ENCODE assay signal across 9 cellular contexts in genomic region chr1:37765937-37766664, GRCh38. TPM values are rescaled to one million over a fixed set of nuclear protein-coding genes. Genes with fewer than 3 reads are reported as not detected.
DNase-seq lines count a peak whose midpoint lies in the region; ATAC-seq, FAIRE-seq and TF ChIP-seq lines count a peak whose summit lies in the region.
"Had no signal": no experiment of that assay in that cellular context is flagged by ENCODE, and none has a peak within 500 bp of the region (broad histone marks: within the 10 kb centered on the region; RNA-seq: fewer than 3 reads in every experiment).

No MANE protein-coding gene starts in this region.

- 4% methylated on average over 27 of the region's 27 CpGs for WGBS in K562 (ENCODE audit: insufficient coverage, low coverage, missing lambda C conversion rate)

- H2AFZ ChIP-seq in K562 (ENCODE audit: low read depth, low read length): no peak overlapping the region

- no peaks in the 10 kb centered on the region for H3K9me3 ChIP-seq in K562 (replicated peaks; ENCODE audit: control insufficient read depth, insufficient read depth, low read depth, low read length)

- H3K9me3 Mint-ChIP-seq in activated CD8-positive, alpha-beta memory T cell treated with anti-CD3 and anti-CD28 coated beads, Interleukin-2, amount 10 ng/mL, durations not matched to agents 7 days and 5 days (ENCODE audit: low read depth): no peaks in the 10 kb centered on the region

- no peak overlapping the region for H3K4me3 Mint-ChIP-seq in activated CD8-positive, alpha-beta memory T cell treated with anti-CD3 and anti-CD28 coated beads, Interleukin-2, amount 10 ng/mL, durations not matched to agents 7 days and 5 days

- no peaks in the 10 kb centered on the region for H3K36me3 ChIP-seq in K562 (ENCODE audit: control insufficient read depth, insufficient read depth, low read length)

- no peaks in the 10 kb centered on the region for H3K9me1 ChIP-seq in K562 (ENCODE audit: control insufficient read depth, insufficient read depth, low read length)

- CTCF ChIA-PET in activated CD8-positive, alpha-beta memory T cell treated with anti-CD3 and anti-CD28 coated beads, Interleukin-2, amount 10 ng/mL, durations not matched to agents 7 days and 5 days (lab: Charles Lee): interaction anchor here (1.0 kb wide), 1 partner anchor 27 kb away, joined by 3 read pairs; no protein-coding TSS in a partner anchor
- CTCF ChIA-PET in K562 (lab: Yijun Ruan, JAX; ENCODE audit: low intra/inter-chr PET ratio): interaction anchor here (0.5 kb wide), 1 partner anchor 163 kb away, joined by 3 read pairs; no protein-coding TSS in a partner anchor

- H3K27ac ChIP-seq in K562 (ENCODE audit: extremely low read depth, low read depth, low read length): no peak overlapping the region

- H3K27me3 ChIP-seq in K562 (ENCODE audit: control insufficient read depth in 2 of 2, insufficient read depth in 2 of 2, low read length in 2 of 2): peaks cover 34 to 41% of the 10 kb centered on the region in 2 experiments

- peak overlapping the region in 1 of 2 experiments; percentile 37; a peak in 1 of 4 replicates for H3K9ac ChIP-seq in K562 (ENCODE audit: insufficient read depth in 1 of 2, low read depth in 2 of 2, low read length in 2 of 2)

- peaks cover 5% of the 10 kb centered on the region for H3K4me1 Mint-ChIP-seq in activated CD8-positive, alpha-beta memory T cell treated with anti-CD3 and anti-CD28 coated beads, Interleukin-2, amount 10 ng/mL, durations not matched to agents 7 days and 5 days

- H3K4me2 ChIP-seq in K562 (ENCODE audit: insufficient read depth, low read length): peak overlapping the region; percentile 6; the same call in 1 of the 2 replicates

- H3K4me3 ChIP-seq in K562: no peak overlapping the region

- H3K4me1 ChIP-seq in K562 (replicated peaks in 1 of 2; ENCODE audit: control insufficient read depth in 2 of 2, insufficient read depth in 2 of 2, low read length in 2 of 2): peaks cover 0 to 34% of the 10 kb centered on the region in 2 experiments; a peak in 3 of 5 replicates

- no peak overlapping the region for H3K27ac Mint-ChIP-seq in activated CD8-positive, alpha-beta memory T cell treated with anti-CD3 and anti-CD28 coated beads, Interleukin-2, amount 10 ng/mL, durations not matched to agents 7 days and 5 days

- TF ChIP-seq POLR2A in K562 (conservative IDR thresholded peaks at IDR 0.05) (no peak), GM18505 (IDR thresholded peaks at IDR 0.05; ENCODE audit: borderline replicate concordance, extremely low read depth, insufficient read depth, insufficient read length) (no peak)

- no peaks in the 10 kb centered on the region for H3K36me3 Mint-ChIP-seq in activated CD8-positive, alpha-beta memory T cell treated with anti-CD3 and anti-CD28 coated beads, Interleukin-2, amount 10 ng/mL, durations not matched to agents 7 days and 5 days

- in situ Hi-C loops in K562 (cut with MboI): no loop called here

- no TSS peak for BruUV-seq in K562 (replicated peaks; lab: Mats Ljungman, UMichigan)

- peak; percentile 67 for DNase-seq in activated CD8-positive, alpha-beta memory T cell treated with anti-CD3 and anti-CD28 coated beads, Interleukin-2, amount 50 U/mL, for 48 hours
- DNase-seq in activated CD8-positive, alpha-beta memory T cell treated with anti-CD3 and anti-CD28 coated beads, Interleukin-2, amount 10 ng/mL, durations not matched to agents 7 days and 5 days: no peak
- DNase-seq in NCI-H510A treated with DMSO at 0.1 percent for 48 hours (lab: John Stamatoyannopoulos, UW) (peak; percentile 100), K562 (ENCODE audit: extremely low read depth in 1 of 4, low spot score in 3 of 4) (peak; percentile 43 to 64 (median 58))
- peak; percentile 62 for DNase-seq in stimulated activated CD8-positive, alpha-beta memory T cell treated with anti-CD3 and anti-CD28 coated beads, Interleukin-4, amount 100 ng/mL, for 48 hours
- DNase-seq: aorta had no signal

- POLR2A ChIA-PET in K562 (lab: Yijun Ruan, JAX): interaction anchor here (0.5 to 1.7 kb wide), 6 partner anchors 9 to 234 kb away, joined by 3 to 6 read pairs (median 3); a partner anchor contains a TSS

- H4K20me1 ChIP-seq in K562 (replicated peaks; ENCODE audit: control insufficient read depth, insufficient read depth, low read length): peaks cover 11% of the 10 kb centered on the region

- peak in 1 of 2 experiments; percentile 59; a peak in 2 of 4 replicates for TF ChIP-seq RAD21 in K562 (CRISPR knock-in tag; conservative IDR thresholded peaks at IDR 0.05 in 1 of 2, IDR thresholded peaks at IDR 0.05 in 1 of 2)

- H3K27me3 Mint-ChIP-seq in activated CD8-positive, alpha-beta memory T cell treated with anti-CD3 and anti-CD28 coated beads, Interleukin-2, amount 10 ng/mL, durations not matched to agents 7 days and 5 days: peaks cover 78% of the 10 kb centered on the region

- peak; percentile 56 to 62 (median 61) for TF ChIP-seq CTCF in K562 (IDR thresholded peaks at IDR 0.05 in 2 of 3, conservative IDR thresholded peaks at IDR 0.05 in 1 of 3; ENCODE audit: insufficient read depth in 2 of 3, low read depth in 1 of 3, low read length in 3 of 3)

- no peak for TF ChIP-seq EP300 in K562 (IDR thresholded peaks at IDR 0.05; ENCODE audit: low read length)

- intact Hi-C loops in K562 (cut with micrococcal nuclease): loop anchor here (10.0 kb wide), 1 partner anchor 161 kb away; no protein-coding TSS in a partner anchor

- no peak for ATAC-seq in activated CD8-positive, alpha-beta memory T cell treated with anti-CD3 and anti-CD28 coated beads, Interleukin-2, amount 10 ng/mL, durations not matched to agents 7 days and 5 days
- peak; percentile 85 for ATAC-seq in K562
- ATAC-seq in HG03039 (IDR thresholded peaks at IDR 0.05; ENCODE audit: unreplicated experiment): no peak
- no peak for ATAC-seq in GM18505 (IDR thresholded peaks at IDR 0.05; ENCODE audit: unreplicated experiment)
- no peak for ATAC-seq in GM19452 (IDR thresholded peaks at IDR 0.05; ENCODE audit: unreplicated experiment)

- H3K79me2 ChIP-seq in K562 (ENCODE audit: control insufficient read depth, insufficient read depth, low read length): no peaks in the 10 kb centered on the region

- peak; percentile 64 for FAIRE-seq in K562 (lab: Jason Lieb, UNC)

RNA-seq across cellular contexts. Expression of gene EPHA10, which starts 1.2 kb away (rescaled TPM):
- not detected for total RNA-seq in activated CD8-positive, alpha-beta memory T cell treated with anti-CD3 and anti-CD28 coated beads, Interleukin-2, amount 10 ng/mL, durations not matched to agents 7 days and 5 days
- total RNA-seq in K562 (2011; cell fraction: chromatin; rRNA removed; ENCODE audit: low replicate concordance): not detected in 2 replicates
- total RNA-seq in K562 (2011; cell fraction: nucleolus; rRNA removed): not detected in 2 replicates
- total RNA-seq in K562 (2011; cell fraction: nucleoplasm; rRNA removed): not detected in 2 replicates
- not detected in 2 replicates for total RNA-seq in K562 (2014; rRNA removed)
- total RNA-seq in K562 (2014; rRNA removed; fragmentation: Illumina TruSeq; extraction: Trizol): not detected in 2 replicates
- not detected in 2 replicates for total RNA-seq in K562 (2015; rRNA removed; fragmentation: Illumina TruSeq; extraction: Trizol)
- total RNA-seq in K562 (2021): 0.02 TPM in 1 of 2 replicates, not detected in the other
- polyA plus RNA-seq in K562 (2011; rRNA removed): not detected in 2 replicates
- polyA plus RNA-seq in K562 (2011; cell fraction: cytosol; rRNA removed): not detected in 2 replicates
- polyA plus RNA-seq in K562 (2011; cell fraction: nucleus; rRNA removed): 0.04 TPM in 1 of 2 replicates, not detected in the other
- polyA plus RNA-seq in K562 (2012): 0.07 and 0.08 TPM in 2 replicates
- polyA plus RNA-seq in K562 (2014; fragmentation: Illumina TruSeq; extraction: Trizol): not detected in 2 replicates
- polyA plus RNA-seq in K562 (2014; fragmentation: Nextera tagmentation; extraction: Ambion mirVana): under 1 TPM in 1 of 2 experiments, not detected in 1; 0.03 TPM
- not detected in 2 replicates for polyA plus RNA-seq in K562 (2014; rRNA removed)
- not detected in 2 replicates for polyA minus RNA-seq in K562 (2011; rRNA and poly(A)+ RNA removed)
- not detected in 2 replicates for polyA minus RNA-seq in K562 (2011; cell fraction: cytosol; rRNA and poly(A)+ RNA removed)
- not detected in 2 replicates for polyA minus RNA-seq in K562 (2011; cell fraction: nucleus; rRNA and poly(A)+ RNA removed)

RNA-seq across cellular contexts. Expression of gene MANEAL, which starts 27.5 kb away (rescaled TPM):
- total RNA-seq in activated CD8-positive, alpha-beta memory T cell treated with anti-CD3 and anti-CD28 coated beads, Interleukin-2, amount 10 ng/mL, durations not matched to agents 7 days and 5 days: 1 to 10 TPM; 2.6 to 4.5 TPM
- 1.1 and 3.1 TPM in 2 replicates for total RNA-seq in K562 (2011; cell fraction: chromatin; rRNA removed; ENCODE audit: low replicate concordance)
- 3.7 and 4.5 TPM in 2 replicates for total RNA-seq in K562 (2011; cell fraction: nucleolus; rRNA removed)
- 3.5 and 3.7 TPM in 2 replicates for total RNA-seq in K562 (2011; cell fraction: nucleoplasm; rRNA removed)
- total RNA-seq in K562 (2014; rRNA removed) (1.2 and 2.7 TPM in 2 replicates), K562 (2014; rRNA removed; fragmentation: Illumina TruSeq; extraction: Trizol) (1.1 TPM in 2 replicates), K562 (2015; rRNA removed; fragmentation: Illumina TruSeq; extraction: Trizol) (2.0 and 2.1 TPM in 2 replicates), K562 (2021) (2.0 and 2.2 TPM in 2 replicates)
- polyA plus RNA-seq in K562 (2011; rRNA removed) (1.0 and 3.2 TPM in 2 replicates), K562 (2014; fragmentation: Illumina TruSeq; extraction: Trizol) (1.6 and 1.9 TPM in 2 replicates), K562 (2014; fragmentation: Nextera tagmentation; extraction: Ambion mirVana) (under 1 TPM; 0.37 to 0.59 TPM), K562 (2014; rRNA removed) (0.95 and 1.00 TPM in 2 replicates)
- polyA plus RNA-seq in K562 (2011; cell fraction: cytosol; rRNA removed): 2.0 and 5.7 TPM in 2 replicates
- 0.65 and 2.1 TPM in 2 replicates for polyA plus RNA-seq in K562 (2011; cell fraction: nucleus; rRNA removed)
- polyA plus RNA-seq in K562 (2012): 1.1 and 2.3 TPM in 2 replicates
- 0.69 and 2.1 TPM in 2 replicates for polyA minus RNA-seq in K562 (2011; rRNA and poly(A)+ RNA removed)
- 2.5 and 4.6 TPM in 2 replicates for polyA minus RNA-seq in K562 (2011; cell fraction: cytosol; rRNA and poly(A)+ RNA removed)
- polyA minus RNA-seq in K562 (2011; cell fraction: nucleus; rRNA and poly(A)+ RNA removed): 0.44 and 0.81 TPM in 2 replicates

RNA-seq across cellular contexts. Expression of gene C1orf122, which starts 41.5 kb away (rescaled TPM):
- 10 to 100 TPM; 19.8 to 21.9 TPM for total RNA-seq in activated CD8-positive, alpha-beta memory T cell treated with anti-CD3 and anti-CD28 coated beads, Interleukin-2, amount 10 ng/mL, durations not matched to agents 7 days and 5 days
- 2.4 and 6.3 TPM in 2 replicates for total RNA-seq in K562 (2011; cell fraction: chromatin; rRNA removed; ENCODE audit: low replicate concordance)
- 12.6 and 15.3 TPM in 2 replicates for total RNA-seq in K562 (2011; cell fraction: nucleolus; rRNA removed)
- total RNA-seq in K562 (2011; cell fraction: nucleoplasm; rRNA removed): 6.2 and 7.9 TPM in 2 replicates
- total RNA-seq in K562 (2014; rRNA removed): 70.9 and 85.3 TPM in 2 replicates
- total RNA-seq in K562 (2014; rRNA removed; fragmentation: Illumina TruSeq; extraction: Trizol): 11.2 TPM in 2 replicates
- 18.6 and 22.0 TPM in 2 replicates for total RNA-seq in K562 (2015; rRNA removed; fragmentation: Illumina TruSeq; extraction: Trizol)
- total RNA-seq in K562 (2021): 51.5 and 52.5 TPM in 2 replicates
- polyA plus RNA-seq in K562 (2011; rRNA removed): 17.3 and 20.7 TPM in 2 replicates
- 18.1 and 59.5 TPM in 2 replicates for polyA plus RNA-seq in K562 (2011; cell fraction: cytosol; rRNA removed)
- 20.9 and 26.5 TPM in 2 replicates for polyA plus RNA-seq in K562 (2011; cell fraction: nucleus; rRNA removed)
- 19.8 and 25.5 TPM in 2 replicates for polyA plus RNA-seq in K562 (2012)
- polyA plus RNA-seq in K562 (2014; fragmentation: Illumina TruSeq; extraction: Trizol): 8.5 and 12.4 TPM in 2 replicates
- 1 to 10 TPM; 3.6 to 5.2 TPM for polyA plus RNA-seq in K562 (2014; fragmentation: Nextera tagmentation; extraction: Ambion mirVana)
- polyA plus RNA-seq in K562 (2014; rRNA removed): 47.9 and 58.3 TPM in 2 replicates
- 2.0 and 2.6 TPM in 2 replicates for polyA minus RNA-seq in K562 (2011; rRNA and poly(A)+ RNA removed)
- 5.5 and 5.9 TPM in 2 replicates for polyA minus RNA-seq in K562 (2011; cell fraction: cytosol; rRNA and poly(A)+ RNA removed)
- 4.3 and 5.7 TPM in 2 replicates for polyA minus RNA-seq in K562 (2011; cell fraction: nucleus; rRNA and poly(A)+ RNA removed)

RNA-seq across cellular contexts. Expression of gene YRDC, which starts 41.9 kb away (rescaled TPM):
- total RNA-seq in activated CD8-positive, alpha-beta memory T cell treated with anti-CD3 and anti-CD28 coated beads, Interleukin-2, amount 10 ng/mL, durations not matched to agents 7 days and 5 days: 10 to 100 TPM; 16.4 to 28.6 TPM
- 10.5 and 18.9 TPM in 2 replicates for total RNA-seq in K562 (2011; cell fraction: chromatin; rRNA removed; ENCODE audit: low replicate concordance)
- total RNA-seq in K562 (2011; cell fraction: nucleolus; rRNA removed): 20.5 and 22.2 TPM in 2 replicates
- total RNA-seq in K562 (2011; cell fraction: nucleoplasm; rRNA removed): 21.0 and 24.2 TPM in 2 replicates
- 58.5 and 65.1 TPM in 2 replicates for total RNA-seq in K562 (2014; rRNA removed)
- 47.2 and 51.0 TPM in 2 replicates for total RNA-seq in K562 (2014; rRNA removed; fragmentation: Illumina TruSeq; extraction: Trizol)
- 34.1 and 34.2 TPM in 2 replicates for total RNA-seq in K562 (2015; rRNA removed; fragmentation: Illumina TruSeq; extraction: Trizol)
- 57.2 and 60.1 TPM in 2 replicates for total RNA-seq in K562 (2021)
- 49.8 and 56.0 TPM in 2 replicates for polyA plus RNA-seq in K562 (2011; rRNA removed)
- 48.6 and 49.6 TPM in 2 replicates for polyA plus RNA-seq in K562 (2011; cell fraction: cytosol; rRNA removed)
- polyA plus RNA-seq in K562 (2011; cell fraction: nucleus; rRNA removed): 18.8 and 19.7 TPM in 2 replicates
- polyA plus RNA-seq in K562 (2012): 32.7 and 40.3 TPM in 2 replicates
- polyA plus RNA-seq in K562 (2014; fragmentation: Illumina TruSeq; extraction: Trizol): 40.2 and 44.8 TPM in 2 replicates
- polyA plus RNA-seq in K562 (2014; fragmentation: Nextera tagmentation; extraction: Ambion mirVana): 10 to 100 TPM; 11.1 to 16.7 TPM
- polyA plus RNA-seq in K562 (2014; rRNA removed): 54.4 and 58.9 TPM in 2 replicates
- polyA minus RNA-seq in K562 (2011; rRNA and poly(A)+ RNA removed): 25.0 and 26.0 TPM in 2 replicates
- 19.2 and 24.3 TPM in 2 replicates for polyA minus RNA-seq in K562 (2011; cell fraction: cytosol; rRNA and poly(A)+ RNA removed)
- 10.4 and 11.3 TPM in 2 replicates for polyA minus RNA-seq in K562 (2011; cell fraction: nucleus; rRNA and poly(A)+ RNA removed)
